In genomic region chr7:77276120-77276519, GRCh38 we compare ENCODE assay signal across 24 cellular contexts.
DNase-seq lines count a peak whose midpoint lies in the region; ATAC-seq and TF ChIP-seq lines count a peak whose summit lies in the region.
"Had no signal": no experiment of that assay in that cellular context is flagged by ENCODE, and none has a peak within 500 bp of the region (broad histone marks: within the 10 kb centered on the region; RNA-seq: fewer than 3 reads in every experiment).

No MANE protein-coding gene starts in this region.

- H3K9me3 ChIP-seq in HAP-1: no peaks in the 10 kb centered on the region
- H3K9me3 ChIP-seq: BLaER1, right lobe of liver had no signal

- in situ Hi-C loops in HAP-1 (cut with MboI; ENCODE audit: low sequenced_read_pairs): no loop called here

- DNase-seq in activated CD8-positive, alpha-beta memory T cell treated with anti-CD3 and anti-CD28 coated beads, Interleukin-2, amount 10 ng/mL, durations not matched to agents 7 days and 5 days: no peak
- no peak for DNase-seq in activated CD8-positive, alpha-beta memory T cell treated with anti-CD3 and anti-CD28 coated beads, Interleukin-2, amount 50 U/mL, for 48 hours
- DNase-seq in NOMO-1 (lab: John Stamatoyannopoulos, UW; ENCODE audit: unreplicated experiment in 2 of 2) (peak; percentile 71 to 92), coronary artery (ENCODE audit: low spot score) (no peak), medulla oblongata (ENCODE audit: extremely low spot score) (no peak), HAP-1 (ENCODE audit: low spot score in 2 of 2) (no peak)
- DNase-seq: activated CD4-positive, alpha-beta T cell treated with anti-CD3 and anti-CD28 coated beads for 1 hour; activated CD8-positive, alpha-beta memory T cell treated with anti-CD3 and anti-CD28 coated beads for 24 hours; Calu3; effector memory CD4-positive, alpha-beta T cell; GOT3; mesendoderm; MM.1S; NCI-H1694 treated with DMSO at 0.1 percent for 48 hours; NCI-H526 treated with DMSO at 0.1 percent for 48 hours; OCI-M1; right lobe of liver; SW 1271 had no signal

- H3K4me1 Mint-ChIP-seq in activated CD8-positive, alpha-beta memory T cell treated with anti-CD3 and anti-CD28 coated beads, Interleukin-2, amount 10 ng/mL, durations not matched to agents 7 days and 5 days: peaks cover 13% of the 10 kb centered on the region
- H3K4me1 Mint-ChIP-seq in stimulated activated memory B cell treated with anti-CD40 and anti-IgM and Interleukin-4, amounts not matched to agents 10 μg/mL and 1 μg/mL and 100 μg/mL, for 72 hours: peaks cover 12% of the 10 kb centered on the region
- H3K4me1 Mint-ChIP-seq: nephron had no signal

- H3K27me3 Mint-ChIP-seq in activated CD8-positive, alpha-beta memory T cell treated with anti-CD3 and anti-CD28 coated beads, Interleukin-2, amount 10 ng/mL, durations not matched to agents 7 days and 5 days: no peaks in the 10 kb centered on the region
- no peaks in the 10 kb centered on the region for H3K27me3 Mint-ChIP-seq in stimulated activated memory B cell treated with anti-CD40 and anti-IgM and Interleukin-4, amounts not matched to agents 10 μg/mL and 1 μg/mL and 100 μg/mL, for 72 hours
- H3K27me3 Mint-ChIP-seq: activated naive CD8-positive, alpha-beta T cell had no signal

- H3K9me3 Mint-ChIP-seq in activated CD8-positive, alpha-beta memory T cell treated with anti-CD3 and anti-CD28 coated beads, Interleukin-2, amount 10 ng/mL, durations not matched to agents 7 days and 5 days (ENCODE audit: low read depth): no peaks in the 10 kb centered on the region
- no peaks in the 10 kb centered on the region for H3K9me3 Mint-ChIP-seq in stimulated activated memory B cell treated with anti-CD40 and anti-IgM and Interleukin-4, amounts not matched to agents 10 μg/mL and 1 μg/mL and 100 μg/mL, for 72 hours
- H3K9me3 Mint-ChIP-seq: nephron had no signal

- no peaks in the 10 kb centered on the region for H3K27me3 ChIP-seq in HAP-1 (ENCODE audit: low read depth)
- H3K27me3 ChIP-seq: BLaER1, right lobe of liver had no signal

- peaks cover 13% of the 10 kb centered on the region for H3K36me3 Mint-ChIP-seq in activated CD8-positive, alpha-beta memory T cell treated with anti-CD3 and anti-CD28 coated beads, Interleukin-2, amount 10 ng/mL, durations not matched to agents 7 days and 5 days
- no peaks in the 10 kb centered on the region for H3K36me3 Mint-ChIP-seq in stimulated activated memory B cell treated with anti-CD40 and anti-IgM and Interleukin-4, amounts not matched to agents 10 μg/mL and 1 μg/mL and 100 μg/mL, for 72 hours

- H3K4me3 Mint-ChIP-seq in activated CD8-positive, alpha-beta memory T cell treated with anti-CD3 and anti-CD28 coated beads, Interleukin-2, amount 10 ng/mL, durations not matched to agents 7 days and 5 days: no peak overlapping the region
- no peak overlapping the region for H3K4me3 Mint-ChIP-seq in stimulated activated memory B cell treated with anti-CD40 and anti-IgM and Interleukin-4, amounts not matched to agents 10 μg/mL and 1 μg/mL and 100 μg/mL, for 72 hours
- H3K4me3 Mint-ChIP-seq: activated naive CD8-positive, alpha-beta T cell; nephron had no signal

- H3K4me1 ChIP-seq in HAP-1: peaks cover 3% of the 10 kb centered on the region
- H3K4me1 ChIP-seq: right lobe of liver had no signal

- peak; percentile 23 for ATAC-seq in activated CD8-positive, alpha-beta memory T cell treated with anti-CD3 and anti-CD28 coated beads, Interleukin-2, amount 10 ng/mL, durations not matched to agents 7 days and 5 days
- peak; percentile 80 for ATAC-seq in stimulated activated memory B cell treated with anti-CD40 and anti-IgM and Interleukin-4, amounts not matched to agents 10 μg/mL and 1 μg/mL and 100 μg/mL, for 72 hours
- no peak for ATAC-seq in HG03354 (IDR thresholded peaks at IDR 0.05; ENCODE audit: poor library complexity, severe bottlenecking, unreplicated experiment)
- ATAC-seq: K562 had no signal

- CTCF ChIA-PET in activated CD8-positive, alpha-beta memory T cell treated with anti-CD3 and anti-CD28 coated beads, Interleukin-2, amount 10 ng/mL, durations not matched to agents 7 days and 5 days (lab: Charles Lee): interaction anchor here (1.5 to 1.7 kb wide), 2 partner anchors 29 to 56 kb away, joined by 4 to 6 read pairs; no protein-coding TSS in a partner anchor

- H3K27ac ChIP-seq in coronary artery: peak overlapping the region; percentile 59 to 71
- H3K27ac ChIP-seq: BLaER1 had no signal

- TF ChIP-seq CTCF in coronary artery (IDR thresholded peaks at IDR 0.05): no peak

- H3K4me3 ChIP-seq in coronary artery (no peak overlapping the region), HAP-1 (no peak overlapping the region)
- H3K4me3 ChIP-seq: BLaER1, K562, right lobe of liver had no signal

- H3K36me3 ChIP-seq in HAP-1 (replicated peaks): no peaks in the 10 kb centered on the region
- H3K36me3 ChIP-seq: BLaER1, right lobe of liver had no signal

- no peak overlapping the region for H3K27ac Mint-ChIP-seq in activated CD8-positive, alpha-beta memory T cell treated with anti-CD3 and anti-CD28 coated beads, Interleukin-2, amount 10 ng/mL, durations not matched to agents 7 days and 5 days
- H3K27ac Mint-ChIP-seq in stimulated activated memory B cell treated with anti-CD40 and anti-IgM and Interleukin-4, amounts not matched to agents 10 μg/mL and 1 μg/mL and 100 μg/mL, for 72 hours: no peak overlapping the region
- H3K27ac Mint-ChIP-seq: activated naive CD8-positive, alpha-beta T cell; nephron had no signal

Comparison
In these comparisons a context has a peak if more than half of its experiments do, and no peak if none do; other contexts are left out.
1. DNase-seq: peak in NOMO-1 (2 of 2); none in activated CD8-positive, alpha-beta memory T cell treated with anti-CD3 and anti-CD28 coated beads, Interleukin-2, amount 10 ng/mL, durations not matched to agents 7 days and 5 days (single experiment), activated CD8-positive, alpha-beta memory T cell treated with anti-CD3 and anti-CD28 coated beads, Interleukin-2, amount 50 U/mL, for 48 hours (single experiment), coronary artery (single experiment), medulla oblongata (single experiment) and HAP-1 (0 of 2).